ENCODE assay signal across 8 cellular contexts in the genomic region with DNA sequence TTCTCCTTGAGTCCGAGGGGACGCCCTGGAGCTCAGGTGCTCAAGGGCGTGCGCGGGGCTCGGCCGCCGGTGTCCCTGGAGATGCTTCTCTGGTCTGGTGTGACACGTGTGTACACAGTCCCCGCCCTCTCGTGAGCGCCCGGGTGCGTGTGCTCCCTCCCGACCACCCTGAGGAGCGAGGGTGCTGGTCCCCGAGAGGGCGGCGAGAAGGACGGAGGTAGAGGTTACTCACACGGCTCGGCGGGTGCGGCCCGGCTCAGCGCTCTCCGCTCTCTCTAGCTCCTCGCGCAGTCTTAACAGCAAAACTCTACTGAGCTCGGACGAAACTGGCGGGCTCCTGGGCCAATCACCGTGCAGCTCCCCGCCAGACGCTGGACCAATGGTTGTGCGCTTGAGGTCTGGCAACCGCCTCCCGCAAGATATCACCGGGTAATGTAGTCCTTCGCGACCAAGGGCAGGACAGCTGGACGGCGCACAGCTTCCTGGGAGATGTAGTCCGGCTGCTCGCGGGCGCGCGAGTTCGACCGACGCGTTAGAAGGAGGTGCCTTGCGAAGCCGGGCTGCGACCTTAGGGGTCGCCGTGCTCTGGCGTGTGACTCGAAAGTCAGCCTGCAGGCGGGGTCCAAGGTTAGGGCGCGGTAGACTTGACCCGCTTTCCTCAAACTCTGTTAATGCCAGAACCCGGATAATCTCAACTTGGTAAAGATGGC. TPM values are rescaled to one million over a fixed set of nuclear protein-coding genes. Genes with fewer than 3 reads are reported as not detected.
DNase-seq lines count a peak whose midpoint lies in the region; ATAC-seq, FAIRE-seq and TF ChIP-seq lines count a peak whose summit lies in the region.

A gene (minus strand): TSS at position 312 of the 710 bp plus-strand sequence. CDS start 2,669 bp downstream, outside the sequence.

- no peaks in the 10 kb centered on the region for H3K9me3 ChIP-seq in CD4-positive, CD25-positive, alpha-beta regulatory T cell (ENCODE audit: control insufficient read depth in 2 of 2, low read length in 2 of 2)
- H3K9me3 ChIP-seq in HepG2 (ENCODE audit: low read length), result no peaks in the 10 kb centered on the region

- 1% methylated on average over 42 of the region's 65 CpGs for WGBS in HepG2 (ENCODE audit: low lambda C conversion rate)

- H3K27me3 Mint-ChIP-seq in CD4-positive, CD25-positive, alpha-beta regulatory T cell, result no peaks in the 10 kb centered on the region

- peaks cover 14% of the 10 kb centered on the region for H3K36me3 ChIP-seq in CD4-positive, CD25-positive, alpha-beta regulatory T cell (ENCODE audit: control insufficient read depth, insufficient read depth, low read length)
- H3K36me3 ChIP-seq in HepG2 (replicated peaks in 1 of 2; ENCODE audit: control insufficient read depth in 1 of 2, insufficient read depth in 2 of 2, low read length in 2 of 2), result peaks cover 6 to 22% of the 10 kb centered on the region in 2 experiments; a peak in 4 of 5 replicates

- peak; percentile 93 for TF ChIP-seq CTCF in HepG2 (CRISPR knock-in tag; IDR thresholded peaks at IDR 0.05)

- H3K9me3 Mint-ChIP-seq in CD4-positive, CD25-positive, alpha-beta regulatory T cell, result no peaks in the 10 kb centered on the region

- no peaks in the 10 kb centered on the region for H4K20me1 ChIP-seq in HepG2 (ENCODE audit: insufficient read depth, low read length)

- peak; percentile 92 to 96 for ATAC-seq in CD4-positive, CD25-positive, alpha-beta regulatory T cell (ENCODE audit: low read depth in 2 of 2)
- ATAC-seq in GM19395 (IDR thresholded peaks at IDR 0.05; ENCODE audit: unreplicated experiment), result peak; percentile 93
- peak; percentile 86 for ATAC-seq in HG03565 (IDR thresholded peaks at IDR 0.05; ENCODE audit: unreplicated experiment)
- peak; percentile 97 for ATAC-seq in HepG2

- TF ChIP-seq POLR2A in HepG2 (IDR thresholded peaks at IDR 0.05; ENCODE audit: insufficient read depth in 1 of 2, low read depth in 2 of 2, low read length in 2 of 2), result peak; percentile 94 to 99

- intact Hi-C loops in HepG2 (cut with micrococcal nuclease; ENCODE audit: unreplicated experiment), result loop anchor here (1.0 kb wide), 2 partner anchors 18 to 116 kb away; a partner anchor contains a TSS

- no peak for TF ChIP-seq EP300 in HepG2 (IDR thresholded peaks at IDR 0.05; ENCODE audit: low read depth in 2 of 2, low read length in 2 of 2)
- TF ChIP-seq EP300 in HepG2 (CRISPR knock-in tag; IDR thresholded peaks at IDR 0.05; ENCODE audit: borderline replicate concordance), result no peak

- peak within 1 kb of the TSS; percentile 99 for H3K27ac ChIP-seq in CD4-positive, CD25-positive, alpha-beta regulatory T cell (ENCODE audit: insufficient read depth, low read length, poor library complexity, severe bottlenecking)
- H3K27ac ChIP-seq in HepG2 (ENCODE audit: extremely low read length, insufficient read depth, low read length), result peak within 1 kb of the TSS; percentile 75

- no peaks in the 10 kb centered on the region for H3K36me3 Mint-ChIP-seq in CD4-positive, CD25-positive, alpha-beta regulatory T cell

- H3K9ac ChIP-seq in HepG2 (ENCODE audit: insufficient read depth, low read depth, low read length), result peak within 1 kb of the TSS; percentile 84

- H3K27me3 ChIP-seq in CD4-positive, CD25-positive, alpha-beta regulatory T cell (ENCODE audit: control insufficient read depth, insufficient read depth, low read length), result no peaks in the 10 kb centered on the region
- H3K27me3 ChIP-seq in HepG2 (ENCODE audit: control insufficient read depth in 1 of 2, insufficient read depth in 2 of 2, low read length in 2 of 2), result no peaks in the 10 kb centered on the region

- H3K4me1 ChIP-seq in CD4-positive, CD25-positive, alpha-beta regulatory T cell (ENCODE audit: control insufficient read depth, insufficient read depth, low read length, poor library complexity, severe bottlenecking), result peaks cover 15% of the 10 kb centered on the region
- peaks cover 57% of the 10 kb centered on the region for H3K4me1 ChIP-seq in HepG2 (ENCODE audit: insufficient read depth, low read length)

- CTCF ChIA-PET in HepG2 (lab: Yijun Ruan, JAX; ENCODE audit: low intra/inter-chr PET ratio, low total read pairs), result interaction anchor here (1.2 to 1.3 kb wide), 2 partner anchors 19 to 115 kb away, joined by 3 to 5 read pairs; no protein-coding TSS in a partner anchor

- POLR2A ChIA-PET in HepG2 (lab: Yijun Ruan, JAX), result interaction anchor here (0.5 to 2.2 kb wide), 39 partner anchors 8 to 491 kb away, joined by 3 to 73 read pairs (median 5); a partner anchor contains a TSS

- peaks cover 15% of the 10 kb centered on the region for H3K79me2 ChIP-seq in HepG2 (ENCODE audit: insufficient read depth, low read length)

- H3K4me3 Mint-ChIP-seq in CD4-positive, CD25-positive, alpha-beta regulatory T cell, result peak within 1 kb of the TSS; percentile 95 to 100 (median 100)

- peak within 1 kb of the TSS; percentile 99 to 100 (median 99) for H3K27ac Mint-ChIP-seq in CD4-positive, CD25-positive, alpha-beta regulatory T cell

- H3K4me3 ChIP-seq in CD4-positive, CD25-positive, alpha-beta regulatory T cell (ENCODE audit: low read depth, low read length), result peak within 1 kb of the TSS; percentile 89
- H3K4me3 ChIP-seq in HepG2 (replicated peaks in 1 of 3; ENCODE audit: insufficient read depth in 1 of 3, low read depth in 2 of 3, low read length in 3 of 3), result peak within 1 kb of the TSS; percentile 74 to 94 (median 87)

- peak; percentile 77 for TF ChIP-seq RAD21 in HepG2 (CRISPR knock-in tag; IDR thresholded peaks at IDR 0.05)

- peak within 1 kb of the TSS; percentile 78 for H3K4me2 ChIP-seq in HepG2 (ENCODE audit: low read depth, low read length)

- no TSS peak for BruUV-seq in HepG2 (replicated peaks; lab: Mats Ljungman, UMichigan)

- no peak within 1 kb of the TSS for H2AFZ ChIP-seq in HepG2 (ENCODE audit: low read length)

- in situ Hi-C loops in HepG2 (cut with HindIII; ENCODE audit: extremely low pct_ligation_motif_present, low pct_unique_long_range_greater_than_20kb), result no loop called here

- peaks cover 4 to 21% (median 12%) of the 10 kb centered on the region in 4 donors for H3K4me1 Mint-ChIP-seq in CD4-positive, CD25-positive, alpha-beta regulatory T cell

- peak; percentile 99 for FAIRE-seq in HepG2 (lab: Jason Lieb, UNC)

- peak; percentile 96 to 100 (median 97) for DNase-seq in CD4-positive, CD25-positive, alpha-beta regulatory T cell
- DNase-seq in NCI-H774 (lab: John Stamatoyannopoulos, UW) (peak; percentile 100), dermis blood vessel endothelial cell (peak; percentile 99), HepG2 (ENCODE audit: low spot score) (peak; percentile 99)
- peak; percentile 93 to 95 for DNase-seq in activated CD4-positive, alpha-beta T cell treated with anti-CD3 and anti-CD28 coated beads, Interleukin-2, amount 50 U/mL, for 4 hours
- peak; percentile 93 for DNase-seq in stimulated activated CD4-positive, alpha-beta T cell treated with anti-CD3 and anti-CD28 coated beads, Interleukin-4, amount 100 ng/mL, for 1 hour

TF ChIP-seq in HepG2, 621 proteins besides CTCF, POLR2A, EP300 and RAD21 (continues in another document):
- TF ChIP-seq HMGA1 (CRISPR knock-in tag; conservative IDR thresholded peaks at IDR 0.05), result no peak
- no peak for TF ChIP-seq ZNF644 (CRISPR knock-in tag; IDR thresholded peaks at IDR 0.05; ENCODE audit: low read depth)
- TF ChIP-seq AKAP8 (CRISPR knock-in tag; IDR thresholded peaks at IDR 0.05), result peak; percentile 52; the same call in 1 of the 2 replicates
- peak; percentile 51; the same call in 1 of the 2 replicates for TF ChIP-seq ZSCAN9 (CRISPR knock-in tag; IDR thresholded peaks at IDR 0.05; ENCODE audit: borderline replicate concordance)
- TF ChIP-seq SAP130 (CRISPR knock-in tag; IDR thresholded peaks at IDR 0.05; ENCODE audit: low read depth), result peak; percentile 98
- TF ChIP-seq SRF (IDR thresholded peaks at IDR 0.05; ENCODE audit: low read depth, low read length), result no peak
- TF ChIP-seq, protein P1, sequence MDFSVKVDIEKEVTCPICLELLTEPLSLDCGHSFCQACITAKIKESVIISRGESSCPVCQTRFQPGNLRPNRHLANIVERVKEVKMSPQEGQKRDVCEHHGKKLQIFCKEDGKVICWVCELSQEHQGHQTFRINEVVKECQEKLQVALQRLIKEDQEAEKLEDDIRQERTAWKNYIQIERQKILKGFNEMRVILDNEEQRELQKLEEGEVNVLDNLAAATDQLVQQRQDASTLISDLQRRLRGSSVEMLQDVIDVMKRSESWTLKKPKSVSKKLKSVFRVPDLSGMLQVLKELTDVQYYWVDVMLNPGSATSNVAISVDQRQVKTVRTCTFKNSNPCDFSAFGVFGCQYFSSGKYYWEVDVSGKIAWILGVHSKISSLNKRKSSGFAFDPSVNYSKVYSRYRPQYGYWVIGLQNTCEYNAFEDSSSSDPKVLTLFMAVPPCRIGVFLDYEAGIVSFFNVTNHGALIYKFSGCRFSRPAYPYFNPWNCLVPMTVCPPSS (IDR thresholded peaks at IDR 0.05), result no peak
- no peak for TF ChIP-seq NFE2L2 (IDR thresholded peaks at IDR 0.05; ENCODE audit: low read length)

RNA-seq across cellular contexts. Expression of the gene that starts here (rescaled TPM):
- 24.9 TPM for total RNA-seq in CD4-positive, CD25-positive, alpha-beta regulatory T cell
- polyA plus RNA-seq in CD4-positive, CD25-positive, alpha-beta regulatory T cell, result 10 to 100 TPM; 15.1 to 21.9 (median 19.0) TPM
- total RNA-seq in dermis blood vessel endothelial cell (10.3 and 13.1 TPM in 2 replicates), HepG2 (2016; rRNA removed; fragmentation: Illumina TruSeq; extraction: Trizol) (41.4 and 42.2 TPM in 2 replicates)
- total RNA-seq in HepG2 (2016; cell fraction: cytosol; rRNA removed; fragmentation: Illumina TruSeq; extraction: Trizol; ENCODE audit: low read depth), result 27.2 and 31.3 TPM in 2 replicates
- 37.5 and 41.8 TPM in 2 replicates for total RNA-seq in HepG2 (2016; cell fraction: insoluble cytoplasmic fraction; rRNA removed; fragmentation: Illumina TruSeq; extraction: Trizol)
- 45.2 and 53.1 TPM in 2 replicates for total RNA-seq in HepG2 (2016; cell fraction: membrane; rRNA removed; fragmentation: Illumina TruSeq; extraction: Trizol)
- total RNA-seq in HepG2 (2016; cell fraction: nucleus; rRNA removed; fragmentation: Illumina TruSeq; extraction: Trizol), result 24.9 and 25.1 TPM in 2 replicates
- polyA plus RNA-seq in HepG2 (2011; rRNA removed), result 24.4 and 27.7 TPM in 2 replicates
- polyA plus RNA-seq in HepG2 (2011; cell fraction: cytosol; rRNA removed), result 26.0 and 29.6 TPM in 2 replicates
- 33.6 and 35.5 TPM in 2 replicates for polyA plus RNA-seq in HepG2 (2011; cell fraction: nucleus; rRNA removed)
- polyA plus RNA-seq in HepG2 (2012), result 16.6 and 24.7 TPM in 2 replicates
- 24.2 and 31.6 TPM in 2 replicates for polyA plus RNA-seq in HepG2 (2016; cell fraction: cytosol; fragmentation: Illumina TruSeq; extraction: Trizol; ENCODE audit: low read depth)
- 47.0 and 51.5 TPM in 2 replicates for polyA plus RNA-seq in HepG2 (2016; cell fraction: insoluble cytoplasmic fraction; fragmentation: Illumina TruSeq; extraction: Trizol; ENCODE audit: low read depth)
- 34.4 and 46.3 TPM in 2 replicates for polyA plus RNA-seq in HepG2 (2016; cell fraction: membrane; fragmentation: Illumina TruSeq; extraction: Trizol; ENCODE audit: low read depth)
- 42.3 and 47.3 TPM in 2 replicates for polyA plus RNA-seq in HepG2 (2016; cell fraction: nucleus; fragmentation: Illumina TruSeq; extraction: Trizol; ENCODE audit: insufficient read depth, low read depth)
- 17.3 and 57.6 TPM in 2 replicates for polyA minus RNA-seq in HepG2 (2011; rRNA and poly(A)+ RNA removed; ENCODE audit: low replicate concordance)
- 9.2 and 11.1 TPM in 2 replicates for polyA minus RNA-seq in HepG2 (2011; cell fraction: cytosol; rRNA and poly(A)+ RNA removed)
- polyA minus RNA-seq in HepG2 (2011; cell fraction: nucleus; rRNA and poly(A)+ RNA removed), result 14.4 and 14.5 TPM in 2 replicates

Comparison
In these comparisons a context has a peak if more than half of its experiments do, and no peak if none do; other contexts are left out.
1. Peak in every context shown above with its lines: DNase-seq, ATAC-seq, H3K4me3 ChIP-seq and H3K27ac ChIP-seq.